Comparison of ENCODE assay signal across 14 cellular contexts in genomic region chr5:148673704-148674103, GRCh38. TPM values are rescaled to one million over a fixed set of nuclear protein-coding genes. Genes with fewer than 3 reads are reported as not detected.
"Had no signal": no experiment of that assay in that cellular context is flagged by ENCODE, and none has a peak within 500 bp of the region (broad histone marks: within the 10 kb centered on the region; RNA-seq: fewer than 3 reads in every experiment).

No MANE protein-coding gene starts in this region.

RNA-seq across cellular contexts. Expression of gene HTR4, which starts 19.4 kb away (rescaled TPM):
- total RNA-seq: activated naive CD4-positive, alpha-beta T cell treated with anti-CD3 and anti-CD28 coated beads for 36 hours; activated naive CD4-positive, alpha-beta T cell treated with anti-CD3 and anti-CD28 coated beads, Interleukin-2, amount 50 U/mL, for 72 hours; activated naive CD8-positive, alpha-beta T cell treated with anti-CD3 and anti-CD28 coated beads for 36 hours; activated naive CD8-positive, alpha-beta T cell treated with anti-CD3 and anti-CD28 coated beads, Interleukin-2, amount 10 ng/mL, durations not matched to agents 7 days and 5 days; activated T-cell treated with anti-CD3 and anti-CD28 coated beads, Interleukin-2, amount 50 U/mL, for 4 hours; activated T-cell treated with anti-CD3 and anti-CD28 coated beads, Interleukin-2, amount 50 U/mL, for 72 hours; activated T-helper 1 cell treated with anti-CD3 and anti-CD28 coated beads, Interleukin-12 subunit alpha, Interleukin-12 subunit beta, Interleukin-2, Interleukin-4 antibody, amounts not matched to agents 30 ng/mL and 10 ng/mL and 1 ng/mL, durations not matched to agents 14 hours and 24 hours and 36 hours; activated T-helper 17 cell treated with anti-CD3 and anti-CD28 coated beads, Interleukin-2, amount 50 U/mL, for 72 hours; activated T-helper 2 cell treated with anti-CD3 and anti-CD28 coated beads, Interferon-gamma antibody, Interleukin-2, Interleukin-4, amounts not matched to agents 10 μg/mL and 5 μg/mL and 100 μg/mL, durations not matched to agents 14 hours and 24 hours and 36 hours; astrocyte; body of pancreas; bronchial epithelial cell; chondrocyte had no signal
- polyA plus RNA-seq: adipose tissue had no signal
